ENCODE assay signal across 8 cellular contexts in genomic region chr12:109052415-109053323, GRCh38. TPM values are rescaled to one million over a fixed set of nuclear protein-coding genes. Genes with fewer than 3 reads are reported as not detected.
DNase-seq lines count a peak whose midpoint lies in the region; ATAC-seq and TF ChIP-seq lines count a peak whose summit lies in the region.

A gene with protein sequence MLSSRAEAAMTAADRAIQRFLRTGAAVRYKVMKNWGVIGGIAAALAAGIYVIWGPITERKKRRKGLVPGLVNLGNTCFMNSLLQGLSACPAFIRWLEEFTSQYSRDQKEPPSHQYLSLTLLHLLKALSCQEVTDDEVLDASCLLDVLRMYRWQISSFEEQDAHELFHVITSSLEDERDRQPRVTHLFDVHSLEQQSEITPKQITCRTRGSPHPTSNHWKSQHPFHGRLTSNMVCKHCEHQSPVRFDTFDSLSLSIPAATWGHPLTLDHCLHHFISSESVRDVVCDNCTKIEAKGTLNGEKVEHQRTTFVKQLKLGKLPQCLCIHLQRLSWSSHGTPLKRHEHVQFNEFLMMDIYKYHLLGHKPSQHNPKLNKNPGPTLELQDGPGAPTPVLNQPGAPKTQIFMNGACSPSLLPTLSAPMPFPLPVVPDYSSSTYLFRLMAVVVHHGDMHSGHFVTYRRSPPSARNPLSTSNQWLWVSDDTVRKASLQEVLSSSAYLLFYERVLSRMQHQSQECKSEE (plus strand): TSS chr12:109052576. CDS start chr12:109052679, 103 bp downstream.

- under 1% methylated on average over 28 of the region's 61 CpGs for WGBS in right lobe of liver (ENCODE audit: insufficient coverage, low coverage, low lambda C conversion rate, missing lambda C conversion rate)

- TF ChIP-seq CTCF in dorsolateral prefrontal cortex (IDR thresholded peaks at IDR 0.05 in 54 of 56, conservative IDR thresholded peaks at IDR 0.05 in 2 of 56; ENCODE audit: low read depth in 1 of 56, partially characterized antibody in 56 of 56) (peak in 42 of 56 donors; percentile 9 to 60 (median 32)), right lobe of liver (IDR thresholded peaks at IDR 0.05) (no peak)

- no peaks in the 10 kb centered on the region for H3K9me3 ChIP-seq in right lobe of liver

- peak; percentile 44 for TF ChIP-seq POLR2A in right lobe of liver (IDR thresholded peaks at IDR 0.05)

- H3K4me1 ChIP-seq in right lobe of liver = peaks cover 0 to 34% (median 12%) of the 10 kb centered on the region in 4 donors

- H3K4me3 ChIP-seq in dorsolateral prefrontal cortex = peak within 1 kb of the TSS; percentile 71 to 100 (median 94)
- H3K4me3 ChIP-seq in right lobe of liver = peak within 1 kb of the TSS; percentile 75 to 97 (median 96)

- intact Hi-C loops in dorsolateral prefrontal cortex (cut with DNase I) (loop anchor here (2.0 to 5.0 kb wide), 3 partner anchors 32 to 40 kb away; partner anchors contain the start of genes ALKBH2 (in 2 of the 2) and SVOP (in 1 of the 2)), right lobe of liver (cut with DNase I) (loop anchor here in 1 of 2 donors (5.0 kb wide), 1 partner anchor 40 kb away; the partner anchor contains the start of gene ALKBH2)

- peak; percentile 84 for ATAC-seq in GM19324 (IDR thresholded peaks at IDR 0.05; ENCODE audit: low FRiP score, unreplicated experiment)
- peak; percentile 55 for ATAC-seq in HG03457 (IDR thresholded peaks at IDR 0.05; ENCODE audit: unreplicated experiment)
- peak; percentile 86 to 92 (median 89) for ATAC-seq in right lobe of liver

- H3K27ac ChIP-seq in dorsolateral prefrontal cortex (peak within 1 kb of the TSS; percentile 54 to 99 (median 93)), right lobe of liver (peak within 1 kb of the TSS; percentile 92 to 96 (median 94))

- DNase-seq in C1 segment of cervical spinal cord (lab: John Stamatoyannopoulos, UW) (peak; percentile 11 to 88 (median 78)), NCI-H69 (lab: John Stamatoyannopoulos, UW) (peak; percentile 96), dorsolateral prefrontal cortex (peak; percentile 71 to 91 (median 84)), right lobe of liver (peak; percentile 83 to 85 (median 85))
- peak; percentile 75 to 79 for DNase-seq in activated CD4-positive, alpha-beta T cell treated with anti-CD3 and anti-CD28 coated beads, Interleukin-2, amount 50 U/mL, for 4 hours
- DNase-seq in stimulated activated CD4-positive, alpha-beta T cell treated with anti-CD3 and anti-CD28 coated beads, Interleukin-4, amount 100 ng/mL, for 1 hour = peak; percentile 82

- H3K36me3 ChIP-seq in right lobe of liver = peaks cover 0 to under 1% (median 0%) of the 10 kb centered on the region in 4 donors

- H3K27me3 ChIP-seq in dorsolateral prefrontal cortex = no peaks in the 10 kb centered on the region
- H3K27me3 ChIP-seq in right lobe of liver = no peaks in the 10 kb centered on the region

RNA-seq across cellular contexts. Expression of the gene that starts here (rescaled TPM):
- total RNA-seq in dorsolateral prefrontal cortex (10 to 100 TPM; 22.1 to 52.9 (median 33.6) TPM), right lobe of liver (10 to 100 TPM in 3 of 6 experiments, 1 to 10 TPM in 3; 6.4 to 17.6 (median 11.0) TPM)

Comparison
In these comparisons a context has a peak if more than half of its experiments do, and no peak if none do; other contexts are left out.
1. Peak in every context shown above with its lines: DNase-seq, ATAC-seq, H3K4me3 ChIP-seq and H3K27ac ChIP-seq.
2. CTCF ChIP-seq: peak in dorsolateral prefrontal cortex (42 of 56); none in right lobe of liver (0 of 4).